Comparison of ENCODE assay signal across 8 cellular contexts in genomic region chr10:50990568-50991495, GRCh38.
DNase-seq lines count a peak whose midpoint lies in the region; ATAC-seq and TF ChIP-seq lines count a peak whose summit lies in the region.

No MANE protein-coding gene starts in this region.

- H3K27me3 Mint-ChIP-seq in memory B cell, result peaks cover 12% of the 10 kb centered on the region
- peaks cover 21% of the 10 kb centered on the region for H3K27me3 Mint-ChIP-seq in type B pancreatic cell

- peak overlapping the region; percentile 58 for H3K4me3 ChIP-seq in ectodermal cell (ENCODE audit: insufficient read depth, low read depth, low read length)

- 5 to 6% methylated on average over 48 of the region's 49 CpGs for WGBS in ectodermal cell, 2 experiments

- H3K27me3 ChIP-seq in ectodermal cell (ENCODE audit: control insufficient read depth, insufficient read depth, low read length, poor library complexity, severe bottlenecking), result peaks cover 51% of the 10 kb centered on the region

- peak overlapping the region; percentile 67 for H3K4me3 Mint-ChIP-seq in memory B cell
- H3K4me3 Mint-ChIP-seq in type B pancreatic cell, result peak overlapping the region; percentile 96

- no peak for ATAC-seq in memory B cell (ENCODE audit: low read depth)
- ATAC-seq in GM21786 (IDR thresholded peaks at IDR 0.05; ENCODE audit: unreplicated experiment), result no peak

- H3K9me3 Mint-ChIP-seq in memory B cell (no peaks in the 10 kb centered on the region), type B pancreatic cell (no peaks in the 10 kb centered on the region)

- H3K36me3 Mint-ChIP-seq in memory B cell (no peaks in the 10 kb centered on the region), type B pancreatic cell (no peaks in the 10 kb centered on the region)

- no peak overlapping the region for H3K27ac ChIP-seq in ectodermal cell (ENCODE audit: insufficient read depth, low read depth, low read length, poor library complexity, severe bottlenecking)

- H3K36me3 ChIP-seq in ectodermal cell (ENCODE audit: control insufficient read depth, insufficient read depth, low read length), result no peaks in the 10 kb centered on the region

- H3K4me1 Mint-ChIP-seq in memory B cell (peaks cover 8% of the 10 kb centered on the region), type B pancreatic cell (ENCODE audit: unreplicated experiment) (peaks cover 19% of the 10 kb centered on the region)

- DNase-seq in GM10266 (ENCODE audit: extremely low spot score) (peak; percentile 32), NCI-H82 (lab: John Stamatoyannopoulos, UW) (peak; percentile 86), memory B cell (ENCODE audit: low spot score in 2 of 2) (no peak), type B pancreatic cell (ENCODE audit: extremely low spot score, unreplicated experiment) (no peak), SHP77 (lab: John Stamatoyannopoulos, UW) (no peak)
- no peak for DNase-seq in effector CD8-positive, alpha-beta T cell (lab: John Stamatoyannopoulos, UW)

- peaks cover 16% of the 10 kb centered on the region for H3K4me1 ChIP-seq in ectodermal cell (ENCODE audit: control insufficient read depth, insufficient read depth, low read length)

- TF ChIP-seq CTCF in GM10266 (IDR thresholded peaks at IDR 0.05; ENCODE audit: control insufficient read depth, insufficient read depth, low read depth, missing control alignments) (no peak), type B pancreatic cell (conservative IDR thresholded peaks at IDR 0.05) (no peak)

- no peaks in the 10 kb centered on the region for H3K9me3 ChIP-seq in ectodermal cell (ENCODE audit: control insufficient read depth, low read length)

- no peak overlapping the region for H3K27ac Mint-ChIP-seq in memory B cell
- H3K27ac Mint-ChIP-seq in type B pancreatic cell, result no peak overlapping the region

Comparison
In these comparisons a context has a peak if more than half of its experiments do, and no peak if none do; other contexts are left out.
1. DNase-seq: peak in GM10266 (single experiment) and NCI-H82 (single experiment); none in memory B cell (0 of 2), type B pancreatic cell (single experiment), effector CD8-positive, alpha-beta T cell (single experiment) and SHP77 (0 of 2).